Comparison of ENCODE assay signal across 1 cellular context in genomic region chr20:34983089-34983820, GRCh38.
A peak's percentile ranks its signal among the peaks of the same experiment; 100 is the strongest.
TF ChIP-seq lines count a peak whose summit lies in the region.

No MANE protein-coding gene starts in this region.

TF ChIP-seq in K562, 482 proteins besides CTCF, POLR2A, EP300 and RAD21:
- TF ChIP-seq ZNF444 (CRISPR knock-in tag; IDR thresholded peaks at IDR 0.05) (no peak), ZNF512 (tag; IDR thresholded peaks at IDR 0.05) (peak; percentile 87)
